ENCODE assay signal across 1 cellular context in the genomic region with DNA sequence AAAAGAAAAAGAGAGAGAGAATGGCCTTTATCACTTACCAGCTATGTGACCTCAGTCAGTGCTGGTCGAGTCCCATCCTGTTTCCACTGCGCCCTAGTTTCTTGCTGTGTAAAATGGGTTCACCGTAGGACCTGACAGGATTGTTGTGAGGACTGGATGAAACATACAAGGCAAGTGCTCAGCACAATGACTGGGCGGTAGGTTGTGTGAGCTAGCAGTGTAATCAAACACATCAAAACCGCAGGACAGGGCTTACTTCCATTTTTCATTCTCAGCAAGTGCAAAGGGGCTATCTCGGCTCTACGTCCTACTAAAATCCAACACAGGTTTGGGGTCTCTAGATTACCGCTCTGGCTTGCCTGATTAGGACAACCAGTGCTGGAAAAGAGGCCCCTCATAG.
TF ChIP-seq lines count a peak whose summit lies in the region.

No MANE protein-coding gene starts in this region.

TF ChIP-seq in GM23338, 12 proteins besides CTCF, POLR2A, EP300 and RAD21 (continued from another document):
- TF ChIP-seq, protein P1, sequence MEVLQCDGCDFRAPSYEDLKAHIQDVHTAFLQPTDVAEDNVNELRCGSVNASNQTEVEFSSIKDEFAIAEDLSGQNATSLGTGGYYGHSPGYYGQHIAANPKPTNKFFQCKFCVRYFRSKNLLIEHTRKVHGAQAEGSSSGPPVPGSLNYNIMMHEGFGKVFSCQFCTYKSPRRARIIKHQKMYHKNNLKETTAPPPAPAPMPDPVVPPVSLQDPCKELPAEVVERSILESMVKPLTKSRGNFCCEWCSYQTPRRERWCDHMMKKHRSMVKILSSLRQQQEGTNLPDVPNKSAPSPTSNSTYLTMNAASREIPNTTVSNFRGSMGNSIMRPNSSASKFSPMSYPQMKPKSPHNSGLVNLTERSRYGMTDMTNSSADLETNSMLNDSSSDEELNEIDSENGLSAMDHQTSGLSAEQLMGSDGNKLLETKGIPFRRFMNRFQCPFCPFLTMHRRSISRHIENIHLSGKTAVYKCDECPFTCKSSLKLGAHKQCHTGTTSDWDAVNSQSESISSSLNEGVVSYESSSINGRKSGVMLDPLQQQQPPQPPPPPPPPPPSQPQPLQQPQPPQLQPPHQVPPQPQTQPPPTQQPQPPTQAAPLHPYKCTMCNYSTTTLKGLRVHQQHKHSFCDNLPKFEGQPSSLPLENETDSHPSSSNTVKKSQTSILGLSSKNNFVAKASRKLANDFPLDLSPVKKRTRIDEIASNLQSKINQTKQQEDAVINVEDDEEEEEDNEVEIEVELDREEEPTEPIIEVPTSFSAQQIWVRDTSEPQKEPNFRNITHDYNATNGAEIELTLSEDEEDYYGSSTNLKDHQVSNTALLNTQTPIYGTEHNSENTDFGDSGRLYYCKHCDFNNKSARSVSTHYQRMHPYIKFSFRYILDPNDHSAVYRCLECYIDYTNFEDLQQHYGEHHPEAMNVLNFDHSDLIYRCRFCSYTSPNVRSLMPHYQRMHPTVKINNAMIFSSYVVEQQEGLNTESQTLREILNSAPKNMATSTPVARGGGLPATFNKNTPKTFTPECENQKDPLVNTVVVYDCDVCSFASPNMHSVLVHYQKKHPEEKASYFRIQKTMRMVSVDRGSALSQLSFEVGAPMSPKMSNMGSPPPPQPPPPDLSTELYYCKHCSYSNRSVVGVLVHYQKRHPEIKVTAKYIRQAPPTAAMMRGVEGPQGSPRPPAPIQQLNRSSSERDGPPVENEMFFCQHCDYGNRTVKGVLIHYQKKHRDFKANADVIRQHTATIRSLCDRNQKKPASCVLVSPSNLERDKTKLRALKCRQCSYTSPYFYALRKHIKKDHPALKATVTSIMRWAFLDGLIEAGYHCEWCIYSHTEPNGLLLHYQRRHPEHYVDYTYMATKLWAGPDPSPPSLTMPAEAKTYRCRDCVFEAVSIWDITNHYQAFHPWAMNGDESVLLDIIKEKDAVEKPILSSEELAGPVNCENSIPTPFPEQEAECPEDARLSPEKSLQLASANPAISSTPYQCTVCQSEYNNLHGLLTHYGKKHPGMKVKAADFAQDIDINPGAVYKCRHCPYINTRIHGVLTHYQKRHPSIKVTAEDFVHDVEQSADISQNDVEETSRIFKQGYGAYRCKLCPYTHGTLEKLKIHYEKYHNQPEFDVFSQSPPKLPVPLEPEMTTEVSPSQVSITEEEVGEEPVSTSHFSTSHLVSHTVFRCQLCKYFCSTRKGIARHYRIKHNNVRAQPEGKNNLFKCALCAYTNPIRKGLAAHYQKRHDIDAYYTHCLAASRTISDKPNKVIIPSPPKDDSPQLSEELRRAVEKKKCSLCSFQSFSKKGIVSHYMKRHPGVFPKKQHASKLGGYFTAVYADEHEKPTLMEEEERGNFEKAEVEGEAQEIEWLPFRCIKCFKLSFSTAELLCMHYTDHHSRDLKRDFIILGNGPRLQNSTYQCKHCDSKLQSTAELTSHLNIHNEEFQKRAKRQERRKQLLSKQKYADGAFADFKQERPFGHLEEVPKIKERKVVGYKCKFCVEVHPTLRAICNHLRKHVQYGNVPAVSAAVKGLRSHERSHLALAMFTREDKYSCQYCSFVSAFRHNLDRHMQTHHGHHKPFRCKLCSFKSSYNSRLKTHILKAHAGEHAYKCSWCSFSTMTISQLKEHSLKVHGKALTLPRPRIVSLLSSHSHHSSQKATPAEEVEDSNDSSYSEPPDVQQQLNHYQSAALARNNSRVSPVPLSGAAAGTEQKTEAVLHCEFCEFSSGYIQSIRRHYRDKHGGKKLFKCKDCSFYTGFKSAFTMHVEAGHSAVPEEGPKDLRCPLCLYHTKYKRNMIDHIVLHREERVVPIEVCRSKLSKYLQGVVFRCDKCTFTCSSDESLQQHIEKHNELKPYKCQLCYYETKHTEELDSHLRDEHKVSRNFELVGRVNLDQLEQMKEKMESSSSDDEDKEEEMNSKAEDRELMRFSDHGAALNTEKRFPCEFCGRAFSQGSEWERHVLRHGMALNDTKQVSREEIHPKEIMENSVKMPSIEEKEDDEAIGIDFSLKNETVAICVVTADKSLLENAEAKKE (CRISPR knock-in tag; IDR thresholded peaks at IDR 0.05) = no peak
